Comparison of ENCODE assay signal across 9 cellular contexts in the genomic region with DNA sequence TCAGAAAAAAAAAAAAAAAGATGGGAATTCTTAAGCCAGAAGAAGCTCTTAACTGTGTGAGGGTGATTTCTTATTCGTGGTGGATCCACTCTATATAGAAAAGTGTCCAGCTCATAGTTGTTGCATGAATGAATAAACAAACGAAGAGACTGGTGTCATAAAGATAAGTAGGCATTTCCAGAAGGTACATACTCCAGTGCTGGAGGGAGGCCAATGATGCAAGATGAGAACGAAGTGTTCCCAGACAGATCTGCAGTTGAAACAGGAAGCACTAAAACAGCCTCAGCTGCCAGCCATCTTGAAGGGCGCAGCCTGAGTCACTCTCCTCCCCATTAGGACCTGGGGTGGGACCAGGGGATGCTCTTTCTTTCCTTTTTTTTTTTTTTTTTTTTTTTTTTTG. TPM values are rescaled to one million over a fixed set of nuclear protein-coding genes. Genes with fewer than 3 reads are reported as not detected.
DNase-seq lines count a peak whose midpoint lies in the region; ATAC-seq, FAIRE-seq and TF ChIP-seq lines count a peak whose summit lies in the region.
"Had no signal": no experiment of that assay in that cellular context is flagged by ENCODE, and none has a peak within 500 bp of the region (broad histone marks: within the 10 kb centered on the region; RNA-seq: fewer than 3 reads in every experiment).

No MANE protein-coding gene starts in this region.

- no peaks in the 10 kb centered on the region for H3K27me3 Mint-ChIP-seq in T-helper 17 cell

- H3F3A ChIP-seq in MM.1S (ENCODE audit: insufficient read depth, low read length) = no peaks in the 10 kb centered on the region

- H3K36me3 ChIP-seq in bronchial epithelial cell (ENCODE audit: control insufficient read depth, insufficient read depth, low read length) (no peaks in the 10 kb centered on the region), MM.1S (replicated peaks; ENCODE audit: insufficient read depth, low read length) (no peaks in the 10 kb centered on the region)

- H3K4me2 ChIP-seq in MM.1S (ENCODE audit: low read depth, low read length) = no peak overlapping the region

- peak; percentile 76 for FAIRE-seq in bronchial epithelial cell (lab: Jason Lieb, UNC)

- H4K20me1 ChIP-seq in MM.1S (ENCODE audit: insufficient read depth, low read length) = no peaks in the 10 kb centered on the region

- no peak overlapping the region for H3K27ac ChIP-seq in MM.1S (ENCODE audit: low read length)

- H3K4me1 Mint-ChIP-seq in T-helper 17 cell = peaks cover under 1% of the 10 kb centered on the region

- no peak for ATAC-seq in T-helper 17 cell

- H3K27me3 ChIP-seq in bronchial epithelial cell (ENCODE audit: control insufficient read depth, insufficient read depth, low read length) (no peaks in the 10 kb centered on the region), MM.1S (replicated peaks; ENCODE audit: insufficient read depth, low read length) (no peaks in the 10 kb centered on the region)

- no peaks in the 10 kb centered on the region for H3K9me3 ChIP-seq in MM.1S (replicated peaks; ENCODE audit: insufficient read depth, low read length)
- H3K9me3 ChIP-seq in T-helper 17 cell (ENCODE audit: control insufficient read depth, low read length, poor library complexity, severe bottlenecking) = no peaks in the 10 kb centered on the region

- DNase-seq in Caki2 (ENCODE audit: low read depth) = peak; percentile 10
- peak; percentile 94 for DNase-seq in NCI-H2029 (lab: John Stamatoyannopoulos, UW)
- DNase-seq in bronchial epithelial cell (ENCODE audit: low read depth) = peak; percentile 79
- peak; percentile 62 for DNase-seq in mucosa of gallbladder (ENCODE audit: low spot score)
- DNase-seq in MM.1S = no peak
- no peak for DNase-seq in 8988T
- DNase-seq in T-helper 17 cell = no peak
- DNase-seq in stimulated activated CD4-positive, alpha-beta T cell treated with anti-CD3 and anti-CD28 coated beads, Interleukin-4, amount 100 ng/mL, for 4 hours = no peak

- TF ChIP-seq CTCF in bronchial epithelial cell (IDR thresholded peaks at IDR 0.05; ENCODE audit: insufficient read depth, low read length, severe bottlenecking) (no peak), MM.1S (IDR thresholded peaks at IDR 0.05; ENCODE audit: low read length) (no peak)

- H3K36me3 Mint-ChIP-seq in T-helper 17 cell (ENCODE audit: low read depth) = no peaks in the 10 kb centered on the region

- no peaks in the 10 kb centered on the region for H3K79me2 ChIP-seq in MM.1S (ENCODE audit: low read length)

- in situ Hi-C loops in Caki2 (cut with HindIII; ENCODE audit: low pct_unique_long_range_greater_than_20kb, low sequenced_read_pairs) = no loop called here

- no peak overlapping the region for H2AFZ ChIP-seq in MM.1S (ENCODE audit: low read length)

- H3K4me3 Mint-ChIP-seq in T-helper 17 cell = no peak overlapping the region

- H3K9me2 ChIP-seq in MM.1S (replicated peaks; ENCODE audit: insufficient read depth, low read length) = no peaks in the 10 kb centered on the region

- peaks cover 3% of the 10 kb centered on the region for H3K4me1 ChIP-seq in MM.1S (ENCODE audit: low read length)

- H3K4me3 ChIP-seq in bronchial epithelial cell (ENCODE audit: low read depth, low read length) = no peak overlapping the region
- H3K4me3 ChIP-seq in MM.1S (ENCODE audit: low read length) = no peak overlapping the region

- no peak overlapping the region for H3K9ac ChIP-seq in MM.1S (ENCODE audit: low read length)

- no peak overlapping the region for H3K27ac Mint-ChIP-seq in T-helper 17 cell

RNA-seq across cellular contexts. Expression of a gene that starts 47.4 kb away (rescaled TPM):
- not detected in 2 replicates for total RNA-seq in Caki2 (2014; rRNA removed; shearing (Covaris generic); ENCODE audit: low replicate concordance)
- total RNA-seq in bronchial epithelial cell = 30.8 and 194 TPM in 2 replicates
- 27.6 TPM for total RNA-seq in mucosa of gallbladder
- total RNA-seq in T-helper 17 cell = 10 to 100 TPM; 17.6 to 30.7 TPM
- total RNA-seq: G401 had no signal

Comparison
In these comparisons a context has a peak if more than half of its experiments do, and no peak if none do; other contexts are left out.
1. DNase-seq: peak in Caki2 (single experiment), NCI-H2029 (single experiment), bronchial epithelial cell (single experiment) and mucosa of gallbladder (single experiment); none in MM.1S (single experiment), 8988T (single experiment), T-helper 17 cell (0 of 3) and stimulated activated CD4-positive, alpha-beta T cell treated with anti-CD3 and anti-CD28 coated beads, Interleukin-4, amount 100 ng/mL, for 4 hours (0 of 2).
2. RNA of a gene that starts 47.4 kb away (total RNA-seq): 30.8 to 194 TPM in bronchial epithelial cell, 17.6 to 30.7 TPM in T-helper 17 cell and 27.6 TPM in mucosa of gallbladder (single experiment); not detected in Caki2; every median in the first group is over 10 times any median in the second.